ENCODE assay signal across 11 cellular contexts in genomic region chr10:7566891-7567290, GRCh38.
"Had no signal": no experiment of that assay in that cellular context is flagged by ENCODE, and none has a peak within 500 bp of the region (broad histone marks: within the 10 kb centered on the region; RNA-seq: fewer than 3 reads in every experiment).

No MANE protein-coding gene starts in this region.

- H3K9ac ChIP-seq: GM23248 had no signal

- FAIRE-seq: H1, H54 had no signal

- H3K4me3 ChIP-seq: GM23248, GM23338, HAP-1 had no signal

- DNase-seq: GM23248, GOT3, H7, H9, HCEC 1CT, HFFc6 had no signal

- H3K9me3 ChIP-seq: HAP-1 had no signal

- H3K4me2 ChIP-seq: GM23338 had no signal

- ATAC-seq: GM23338, HCT116 had no signal

- H2AFZ ChIP-seq: GM23248, GM23338 had no signal

- H3K36me3 ChIP-seq: HAP-1 had no signal

- H3K27ac ChIP-seq: GM23248 had no signal

- H3K4me1 ChIP-seq: HAP-1 had no signal
